In genomic region chr4:3130826-3131225, GRCh38 we compare ENCODE assay signal across 1 cellular context.
TF ChIP-seq lines count a peak whose summit lies in the region.

No MANE protein-coding gene starts in this region.

TF ChIP-seq in GM12878, 131 proteins besides CTCF, POLR2A, EP300 and RAD21:
- TF ChIP-seq RUNX3 (IDR thresholded peaks at IDR 0.05; ENCODE audit: low read length) (no peak), SREBF2 (IDR thresholded peaks at IDR 0.05; ENCODE audit: low read length) (no peak), NR2C2 (IDR thresholded peaks at IDR 0.05; ENCODE audit: borderline replicate concordance, control insufficient read depth, insufficient read length, low read depth) (no peak)
